In genomic region chr2:102736607-102737409, GRCh38 we compare ENCODE assay signal across 1 cellular context.
TF ChIP-seq lines count a peak whose summit lies in the region.

No MANE protein-coding gene starts in this region.

TF ChIP-seq in HCT116, 20 proteins besides CTCF, POLR2A, EP300 and RAD21 (continued from another document):
- TF ChIP-seq FOSL1 (IDR thresholded peaks at IDR 0.05; ENCODE audit: low read depth) (no peak), JUND (IDR thresholded peaks at IDR 0.05) (no peak), POLR2AphosphoS5 (IDR thresholded peaks at IDR 0.05; ENCODE audit: low read depth, low read length) (peak; percentile 96), MAX (IDR thresholded peaks at IDR 0.05) (peak; percentile 79), EZH2 (IDR thresholded peaks at IDR 0.05) (no peak), EGR1 (IDR thresholded peaks at IDR 0.05; ENCODE audit: low read depth) (0 out of 2 replicates have a peak, but pooled peaks have one; percentile 10)
- TF ChIP-seq, protein P1, sequence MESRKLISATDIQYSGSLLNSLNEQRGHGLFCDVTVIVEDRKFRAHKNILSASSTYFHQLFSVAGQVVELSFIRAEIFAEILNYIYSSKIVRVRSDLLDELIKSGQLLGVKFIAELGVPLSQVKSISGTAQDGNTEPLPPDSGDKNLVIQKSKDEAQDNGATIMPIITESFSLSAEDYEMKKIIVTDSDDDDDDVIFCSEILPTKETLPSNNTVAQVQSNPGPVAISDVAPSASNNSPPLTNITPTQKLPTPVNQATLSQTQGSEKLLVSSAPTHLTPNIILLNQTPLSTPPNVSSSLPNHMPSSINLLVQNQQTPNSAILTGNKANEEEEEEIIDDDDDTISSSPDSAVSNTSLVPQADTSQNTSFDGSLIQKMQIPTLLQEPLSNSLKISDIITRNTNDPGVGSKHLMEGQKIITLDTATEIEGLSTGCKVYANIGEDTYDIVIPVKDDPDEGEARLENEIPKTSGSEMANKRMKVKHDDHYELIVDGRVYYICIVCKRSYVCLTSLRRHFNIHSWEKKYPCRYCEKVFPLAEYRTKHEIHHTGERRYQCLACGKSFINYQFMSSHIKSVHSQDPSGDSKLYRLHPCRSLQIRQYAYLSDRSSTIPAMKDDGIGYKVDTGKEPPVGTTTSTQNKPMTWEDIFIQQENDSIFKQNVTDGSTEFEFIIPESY (IDR thresholded peaks at IDR 0.05; ENCODE audit: extremely low read depth, insufficient replicate concordance, low read length), result no peak
